In the genomic region with DNA sequence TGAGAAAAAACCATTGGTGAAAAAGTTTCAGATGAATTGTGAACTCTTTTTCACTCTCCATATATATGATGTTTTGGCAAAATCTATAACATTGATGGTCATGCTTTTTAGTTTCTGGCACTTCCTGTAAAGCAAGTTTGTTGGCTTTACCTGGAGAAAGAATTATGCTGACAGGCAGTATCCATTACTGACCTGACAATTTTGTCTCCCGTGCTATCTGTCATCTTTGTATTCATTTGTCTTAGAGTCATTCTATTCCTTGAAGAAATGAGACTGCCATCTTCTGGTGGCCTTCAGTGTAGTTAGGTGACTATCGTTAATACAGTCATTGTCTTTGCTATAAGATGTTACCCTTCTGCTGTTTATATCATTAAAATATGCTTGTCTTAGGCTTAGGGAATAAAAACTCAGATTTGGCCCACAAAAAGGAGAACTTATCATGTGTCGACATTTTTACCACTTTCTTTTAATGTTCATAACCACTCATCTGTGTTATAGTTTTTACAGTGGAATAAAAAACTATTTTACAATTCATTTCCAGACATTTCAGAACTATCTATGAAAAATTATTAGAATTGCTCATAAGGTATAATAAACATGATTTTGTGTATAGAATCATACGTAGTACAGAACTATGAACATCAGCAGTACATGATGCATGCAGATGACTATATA, we compare ENCODE assay signal across 8 cellular contexts.
A peak's percentile ranks its signal among the peaks of the same experiment; 100 is the strongest.
DNase-seq lines count a peak whose midpoint lies in the region; ATAC-seq and TF ChIP-seq lines count a peak whose summit lies in the region.

No MANE protein-coding gene starts in this region.

- peaks cover 21% of the 10 kb centered on the region for H3K27me3 Mint-ChIP-seq in activated naive CD8-positive, alpha-beta T cell treated with anti-CD3 and anti-CD28 coated beads, Interleukin-2, amount 50 U/mL, for 24 hours

- peak; percentile 60 for ATAC-seq in Right ventricle myocardium superior (ENCODE audit: poor library complexity)
- peak; percentile 61 for ATAC-seq in activated naive CD8-positive, alpha-beta T cell treated with anti-CD3 and anti-CD28 coated beads, Interleukin-2, amount 50 U/mL, for 24 hours

- CTCF ChIA-PET in HEK293T (lab: Yijun Ruan, JAX) = no interaction called here

- no peak overlapping the region for H3K4me3 Mint-ChIP-seq in activated naive CD8-positive, alpha-beta T cell treated with anti-CD3 and anti-CD28 coated beads, Interleukin-2, amount 50 U/mL, for 24 hours

- intact Hi-C loops in Right ventricle myocardium superior (cut with DNase I) = no loop called here
- intact Hi-C loops in cardiac septum (cut with DNase I) = loop anchor here (10.0 kb wide), 1 partner anchor 433 kb away; no protein-coding TSS in a partner anchor
- intact Hi-C loops in posterior vena cava (cut with DNase I) = no loop called here

- H3K27ac Mint-ChIP-seq in activated naive CD8-positive, alpha-beta T cell treated with anti-CD3 and anti-CD28 coated beads, Interleukin-2, amount 50 U/mL, for 24 hours = no peak overlapping the region

- no peaks in the 10 kb centered on the region for H3K36me3 Mint-ChIP-seq in activated naive CD8-positive, alpha-beta T cell treated with anti-CD3 and anti-CD28 coated beads, Interleukin-2, amount 50 U/mL, for 24 hours (ENCODE audit: low read depth)

- DNase-seq in Right ventricle myocardium superior (no peak), cardiac septum (ENCODE audit: low spot score) (no peak), HEK293T (ENCODE audit: extremely low spot score) (peak; percentile 34), NCI-H1417 (lab: John Stamatoyannopoulos, UW) (peak; percentile 12 to 76 (median 45)), iris pigment epithelial cell (ENCODE audit: low read depth) (peak; percentile 43), posterior vena cava (ENCODE audit: low spot score) (no peak), DMS79 treated with DMSO at 0.1 percent for 48 hours (lab: John Stamatoyannopoulos, UW) (no peak)
- no peak for DNase-seq in activated naive CD8-positive, alpha-beta T cell treated with anti-CD3 and anti-CD28 coated beads, Interleukin-2, amount 50 U/mL, for 24 hours

- no peaks in the 10 kb centered on the region for H3K9me3 Mint-ChIP-seq in activated naive CD8-positive, alpha-beta T cell treated with anti-CD3 and anti-CD28 coated beads, Interleukin-2, amount 50 U/mL, for 24 hours

- POLR2A ChIA-PET in HEK293T (lab: Yijun Ruan, JAX) = no interaction called here

- peaks cover under 1% of the 10 kb centered on the region for H3K4me1 Mint-ChIP-seq in activated naive CD8-positive, alpha-beta T cell treated with anti-CD3 and anti-CD28 coated beads, Interleukin-2, amount 50 U/mL, for 24 hours

TF ChIP-seq in HEK293T, 16 proteins besides CTCF, POLR2A, EP300 and RAD21:
- no peak for TF ChIP-seq BHLHE40 (IDR thresholded peaks at IDR 0.05; ENCODE audit: borderline replicate concordance)
- no peak for TF ChIP-seq NFRKB (IDR thresholded peaks at IDR 0.05)
- TF ChIP-seq L3MBTL2 (conservative IDR thresholded peaks at IDR 0.05) = no peak
- TF ChIP-seq PKNOX1 (IDR thresholded peaks at IDR 0.05) = peak; percentile 38; the same call in 1 of the 2 replicates
- TF ChIP-seq FOXA1 (IDR thresholded peaks at IDR 0.05) = no peak
- TF ChIP-seq SP1 (IDR thresholded peaks at IDR 0.05) = no peak

Comparison
In these comparisons a context has a peak if more than half of its experiments do, and no peak if none do; other contexts are left out.
1. DNase-seq: peak in HEK293T (single experiment), NCI-H1417 (3 of 3) and iris pigment epithelial cell (single experiment); none in Right ventricle myocardium superior (single experiment), cardiac septum (single experiment), activated naive CD8-positive, alpha-beta T cell treated with anti-CD3 and anti-CD28 coated beads, Interleukin-2, amount 50 U/mL, for 24 hours (single experiment), posterior vena cava (single experiment) and DMS79 treated with DMSO at 0.1 percent for 48 hours (single experiment).